In genomic region chr5:55923873-55924500, GRCh38 we compare ENCODE assay signal across 1 cellular context.
TF ChIP-seq lines count a peak whose summit lies in the region.

No MANE protein-coding gene starts in this region.

TF ChIP-seq in K562, 482 proteins besides CTCF, POLR2A, EP300 and RAD21:
- TF ChIP-seq CBX3 (IDR thresholded peaks at IDR 0.05; ENCODE audit: borderline replicate concordance in 1 of 2, low read length in 2 of 2) (no peak), YY1 (IDR thresholded peaks at IDR 0.05; ENCODE audit: borderline replicate concordance in 1 of 3, control insufficient read depth in 1 of 3, extremely low read depth in 1 of 3, insufficient read depth in 3 of 3, insufficient read length in 1 of 3, insufficient replicate concordance in 2 of 3, low read depth in 1 of 3, low read length in 2 of 3) (no peak), ZNF239 (CRISPR knock-in tag; IDR thresholded peaks at IDR 0.05) (no peak)
